9 cellular contexts compared by ENCODE assay signal in genomic region chr16:17529982-17530760, GRCh38. TPM values are rescaled to one million over a fixed set of nuclear protein-coding genes. Genes with fewer than 3 reads are reported as not detected.
A peak's percentile ranks its signal among the peaks of the same experiment; 100 is the strongest.
DNase-seq lines count a peak whose midpoint lies in the region; ATAC-seq and TF ChIP-seq lines count a peak whose summit lies in the region.
"Had no signal": no experiment of that assay in that cellular context is flagged by ENCODE, and none has a peak within 500 bp of the region (broad histone marks: within the 10 kb centered on the region; RNA-seq: fewer than 3 reads in every experiment).

No MANE protein-coding gene starts in this region.

- no peaks in the 10 kb centered on the region for H4K20me1 ChIP-seq in mammary epithelial cell (ENCODE audit: insufficient read depth, low read length)

- no peaks in the 10 kb centered on the region for H3K4me1 ChIP-seq in aorta (ENCODE audit: control insufficient read depth in 1 of 2, insufficient read depth in 2 of 2, low read length in 2 of 2)
- H3K4me1 ChIP-seq in A673 (ENCODE audit: insufficient read depth, low read length, poor library complexity, severe bottlenecking), result no peaks in the 10 kb centered on the region
- no peaks in the 10 kb centered on the region for H3K4me1 ChIP-seq in mammary epithelial cell (ENCODE audit: insufficient read depth, low read length)

- CTCF ChIA-PET in A673 (lab: Charles Lee), result no interaction called here
- CTCF ChIA-PET in mammary epithelial cell (lab: Charles Lee; ENCODE audit: low non-redundant PET), result no interaction called here

- H3K36me3 ChIP-seq in aorta (ENCODE audit: control insufficient read depth in 1 of 2, insufficient read depth in 2 of 2, low read length in 1 of 2) (no peaks in the 10 kb centered on the region), A673 (ENCODE audit: insufficient read depth, low read length, poor library complexity, severe bottlenecking) (no peaks in the 10 kb centered on the region), mammary epithelial cell (ENCODE audit: insufficient read depth, low read length) (no peaks in the 10 kb centered on the region)

- 79 to 83% methylated on average over 6 of the region's 6 CpGs for WGBS in aorta, 2 donors
- WGBS in mammary epithelial cell (ENCODE audit: low coverage, missing lambda C conversion rate), result 76% methylated on average over 4 of the region's 6 CpGs

- BruUV-seq in A673 (replicated peaks; lab: Mats Ljungman, UMichigan) (no TSS peak), mammary epithelial cell (replicated peaks; lab: Mats Ljungman, UMichigan) (no TSS peak)

- no peak overlapping the region for H3K4me2 ChIP-seq in mammary epithelial cell (ENCODE audit: insufficient read depth, low read depth, low read length)

- TF ChIP-seq CTCF in A673 (conservative IDR thresholded peaks at IDR 0.05; ENCODE audit: low read depth, low read length), result no peak
- TF ChIP-seq CTCF in mammary epithelial cell (conservative IDR thresholded peaks at IDR 0.05 in 1 of 2, IDR thresholded peaks at IDR 0.05 in 1 of 2; ENCODE audit: extremely low read depth in 1 of 2, insufficient read depth in 1 of 2, low read depth in 1 of 2, low read length in 2 of 2), result no peak

- H3K27ac ChIP-seq in aorta (ENCODE audit: low read depth in 1 of 2, low read length in 2 of 2) (no peak overlapping the region), A673 (ENCODE audit: low read depth, low read length, poor library complexity, severe bottlenecking) (no peak overlapping the region), mammary epithelial cell (ENCODE audit: insufficient read depth, low read depth, low read length) (no peak overlapping the region)

- no peaks in the 10 kb centered on the region for H3K79me2 ChIP-seq in mammary epithelial cell (ENCODE audit: insufficient read depth, low read length)

- POLR2A ChIA-PET in A673 (lab: Charles Lee; ENCODE audit: low non-redundant PET), result no interaction called here

- H3K9me3 ChIP-seq in aorta (ENCODE audit: control insufficient read depth, low read length) (peaks cover 3% of the 10 kb centered on the region), A673 (ENCODE audit: low read depth, low read length, poor library complexity, severe bottlenecking) (no peaks in the 10 kb centered on the region), mammary epithelial cell (replicated peaks; ENCODE audit: insufficient read depth, low read length) (no peaks in the 10 kb centered on the region)

- no peak overlapping the region for H3K9ac ChIP-seq in mammary epithelial cell (ENCODE audit: insufficient read depth, low read length)

- ATAC-seq in GM19438 (IDR thresholded peaks at IDR 0.05; ENCODE audit: low read depth, unreplicated experiment) (peak; percentile 88), HG03097 (IDR thresholded peaks at IDR 0.05; ENCODE audit: low FRiP score, unreplicated experiment) (peak; percentile 68), aorta (ENCODE audit: low FRiP score) (no peak)
- ATAC-seq: HCT116 had no signal

- H3K4me3 ChIP-seq in aorta (ENCODE audit: low read length in 2 of 2), result no peak overlapping the region
- H3K4me3 ChIP-seq in A673 (ENCODE audit: low read depth, low read length, poor library complexity, severe bottlenecking), result no peak overlapping the region
- H3K4me3 ChIP-seq in mammary epithelial cell (replicated peaks in 1 of 3; ENCODE audit: insufficient read depth in 1 of 3, low read depth in 2 of 3, low read length in 3 of 3), result no peak overlapping the region

- intact Hi-C loops in aorta (cut with DNase I), result no loop called here
- intact Hi-C loops in A673 (cut with micrococcal nuclease; ENCODE audit: unreplicated experiment), result no loop called here
- intact Hi-C loops in mammary epithelial cell (cut with micrococcal nuclease), result no loop called here

- H3K27me3 ChIP-seq in aorta (ENCODE audit: control insufficient read depth in 1 of 2, insufficient read depth in 2 of 2, low read length in 1 of 2) (no peaks in the 10 kb centered on the region), A673 (replicated peaks; ENCODE audit: insufficient read depth, low read depth, low read length, poor library complexity) (no peaks in the 10 kb centered on the region), mammary epithelial cell (ENCODE audit: insufficient read depth, low read length) (no peaks in the 10 kb centered on the region)

- DNase-seq in activated T-cell treated with anti-CD3 and anti-CD28 coated beads for 48 hours (ENCODE audit: low read depth) (peak; percentile 3), HPDE6-E6E7 (ENCODE audit: extremely low spot score) (no peak), aorta (no peak), A673 (ENCODE audit: low spot score) (no peak), mammary epithelial cell (no peak)
- DNase-seq in stimulated activated CD8-positive, alpha-beta memory T cell treated with anti-CD3 and anti-CD28 coated beads, Interleukin-12 subunit alpha, Interleukin-12 subunit beta, amount 100 ng/mL, for 1 hour (ENCODE audit: low read depth), result peak; percentile 3

- in situ Hi-C loops in mammary epithelial cell (cut with MboI; ENCODE audit: low sequenced_read_pairs in 2 of 2), result no loop called here

- dilution Hi-C loops in mammary epithelial cell (cut with HindIII; ENCODE audit: low sequenced_read_pairs), result loop anchor here (10.0 kb wide), 1 partner anchor 55 kb away; the partner anchor contains the start of gene XYLT1

- no peak overlapping the region for H2AFZ ChIP-seq in mammary epithelial cell (ENCODE audit: low read depth, low read length)

RNA-seq across cellular contexts. Expression of gene XYLT1, which starts 59.4 kb away (rescaled TPM):
- 10 to 100 TPM; 15.0 to 15.9 TPM for total RNA-seq in aorta
- 1 to 10 TPM; 1.3 to 2.2 TPM for polyA plus RNA-seq in aorta
- 0.13 and 0.64 TPM in 2 replicates for total RNA-seq in A673 (2021)
- total RNA-seq in mammary epithelial cell, result 10 to 100 TPM in 1 of 2 donors, 1 to 10 TPM in 1; 3.5 to 16.7 TPM
- 5.2 TPM for polyA plus RNA-seq in mammary epithelial cell
- 14.6 TPM for polyA minus RNA-seq in mammary epithelial cell

Comparison
In these comparisons a context has a peak if more than half of its experiments do, and no peak if none do; other contexts are left out.
1. DNase-seq: peak in activated T-cell treated with anti-CD3 and anti-CD28 coated beads for 48 hours (single experiment) and stimulated activated CD8-positive, alpha-beta memory T cell treated with anti-CD3 and anti-CD28 coated beads, Interleukin-12 subunit alpha, Interleukin-12 subunit beta, amount 100 ng/mL, for 1 hour (single experiment); none in HPDE6-E6E7 (single experiment), aorta (0 of 2), A673 (single experiment) and mammary epithelial cell (single experiment).